Comparison of ENCODE assay signal across 22 cellular contexts in the genomic region with DNA sequence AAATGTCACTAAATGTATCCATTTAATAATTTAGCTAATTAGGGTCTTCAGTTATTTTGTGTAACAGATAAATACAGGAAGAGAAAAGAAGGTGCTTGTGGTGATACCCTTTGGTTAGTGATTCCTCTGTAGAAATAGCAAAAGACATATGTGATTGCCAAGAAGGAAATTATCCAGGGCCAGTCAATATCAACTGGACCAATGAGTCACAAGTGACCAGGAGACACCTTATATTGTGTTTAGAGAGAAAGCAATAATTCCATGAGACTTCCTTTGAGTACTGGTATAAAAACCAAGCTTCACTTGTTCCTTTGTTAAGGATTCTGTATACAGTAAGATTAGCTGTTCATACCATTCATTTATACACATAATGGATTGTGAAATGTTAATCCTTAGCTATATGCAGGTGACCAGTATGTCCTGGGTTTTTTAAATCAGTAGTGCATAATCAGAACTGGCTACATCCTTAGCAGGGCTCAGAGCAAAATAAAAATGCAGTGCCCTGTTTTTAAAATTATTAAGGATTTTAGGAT.
"Had no signal": no experiment of that assay in that cellular context is flagged by ENCODE, and none has a peak within 500 bp of the region (broad histone marks: within the 10 kb centered on the region; RNA-seq: fewer than 3 reads in every experiment).

No MANE protein-coding gene starts in this region.

- H3K27me3 Mint-ChIP-seq: naive thymus-derived CD4-positive, alpha-beta T cell; stimulated activated naive B cell treated with anti-CD40 and anti-IgM and Interleukin-4, amounts not matched to agents 10 μg/mL and 1 μg/mL and 100 μg/mL, for 72 hours; stimulated activated naive CD8-positive, alpha-beta T cell treated with anti-CD3 and anti-CD28 coated beads, Interleukin-15, amount 100 ng/mL, for 72 hours had no signal

- ATAC-seq: left cardiac atrium; left ventricle myocardium superior; naive thymus-derived CD4-positive, alpha-beta T cell; psoas muscle; stimulated activated naive B cell treated with anti-CD40 and anti-IgM and Interleukin-4, amounts not matched to agents 10 μg/mL and 1 μg/mL and 100 μg/mL, for 72 hours; stimulated activated naive CD8-positive, alpha-beta T cell treated with anti-CD3 and anti-CD28 coated beads, Interleukin-15, amount 100 ng/mL, for 72 hours; upper lobe of right lung had no signal

- H3K9me3 Mint-ChIP-seq: immature natural killer cell; naive thymus-derived CD4-positive, alpha-beta T cell; nephron progenitor cell; stimulated activated naive B cell treated with anti-CD40 and anti-IgM and Interleukin-4, amounts not matched to agents 10 μg/mL and 1 μg/mL and 100 μg/mL, for 72 hours; stimulated activated naive CD8-positive, alpha-beta T cell treated with anti-CD3 and anti-CD28 coated beads, Interleukin-15, amount 100 ng/mL, for 72 hours had no signal

- H3K27ac Mint-ChIP-seq: naive thymus-derived CD4-positive, alpha-beta T cell; nephron progenitor cell; stimulated activated naive B cell treated with anti-CD40 and anti-IgM and Interleukin-4, amounts not matched to agents 10 μg/mL and 1 μg/mL and 100 μg/mL, for 72 hours; stimulated activated naive CD8-positive, alpha-beta T cell treated with anti-CD3 and anti-CD28 coated beads, Interleukin-15, amount 100 ng/mL, for 72 hours had no signal

- DNase-seq: colonic mucosa; effector CD8-positive, alpha-beta T cell; immature natural killer cell; kidney; left cardiac atrium; left ventricle myocardium superior; naive thymus-derived CD4-positive, alpha-beta T cell; nephron progenitor cell; psoas muscle; retina; right lobe of liver; spleen; stimulated activated CD4-positive, alpha-beta T cell treated with anti-CD3 and anti-CD28 coated beads, Interleukin-15, amount 100 ng/mL, for 24 hours; stimulated activated CD4-positive, alpha-beta T cell treated with anti-CD3 and anti-CD28 coated beads, Interleukin-1b, Interleukin-23, amount 100 ng/mL, for 48 hours; stimulated activated CD4-positive, alpha-beta T cell treated with anti-CD3 and anti-CD28 coated beads, Interleukin-4, amount 100 ng/mL, for 24 hours; stimulated activated naive B cell treated with anti-CD40 and anti-IgM and Interleukin-4, amounts not matched to agents 10 μg/mL and 1 μg/mL and 100 μg/mL, for 72 hours; stimulated activated naive CD8-positive, alpha-beta T cell treated with anti-CD3 and anti-CD28 coated beads, Interleukin-15, amount 100 ng/mL, for 72 hours; testis; upper lobe of right lung had no signal

- H3K9me3 ChIP-seq: colonic mucosa, esophagus muscularis mucosa, psoas muscle, right lobe of liver, spleen, testis, tibial nerve, upper lobe of right lung had no signal

- H3K4me1 ChIP-seq: colonic mucosa, esophagus muscularis mucosa, psoas muscle, testis, upper lobe of right lung had no signal

- H3K27ac ChIP-seq: colonic mucosa, esophagus muscularis mucosa, psoas muscle, right lobe of liver, spleen, testis, tibial nerve, upper lobe of right lung had no signal

- H3K36me3 ChIP-seq: colonic mucosa had no signal

- H3K27me3 ChIP-seq: colonic mucosa, esophagus muscularis mucosa, right lobe of liver, spleen, testis, tibial nerve, upper lobe of right lung had no signal

- H3K4me3 ChIP-seq: colonic mucosa, esophagus muscularis mucosa, lung, psoas muscle, right lobe of liver, spleen, testis, tibial nerve, upper lobe of right lung had no signal

- H3K4me3 Mint-ChIP-seq: immature natural killer cell; naive thymus-derived CD4-positive, alpha-beta T cell; nephron progenitor cell; stimulated activated naive B cell treated with anti-CD40 and anti-IgM and Interleukin-4, amounts not matched to agents 10 μg/mL and 1 μg/mL and 100 μg/mL, for 72 hours; stimulated activated naive CD8-positive, alpha-beta T cell treated with anti-CD3 and anti-CD28 coated beads, Interleukin-15, amount 100 ng/mL, for 72 hours had no signal

- FAIRE-seq: kidney had no signal

- H3K4me1 Mint-ChIP-seq: nephron progenitor cell; stimulated activated naive CD8-positive, alpha-beta T cell treated with anti-CD3 and anti-CD28 coated beads, Interleukin-15, amount 100 ng/mL, for 72 hours had no signal
